In genomic region chr7:158428131-158428841, GRCh38 we compare ENCODE assay signal across 17 cellular contexts.
DNase-seq lines count a peak whose midpoint lies in the region; TF ChIP-seq lines count a peak whose summit lies in the region.
"Had no signal": no experiment of that assay in that cellular context is flagged by ENCODE, and none has a peak within 500 bp of the region (broad histone marks: within the 10 kb centered on the region; RNA-seq: fewer than 3 reads in every experiment).

No MANE protein-coding gene starts in this region.

- H2AFZ ChIP-seq in mammary epithelial cell (ENCODE audit: low read depth, low read length), result no peak overlapping the region

- DNase-seq in MCF 10A (ENCODE audit: unreplicated experiment) (no peak), mammary epithelial cell (no peak), neural crest cell (ENCODE audit: low read depth, low spot score) (no peak), SHP77 treated with DMSO at 0.1 percent for 48 hours (lab: John Stamatoyannopoulos, UW) (no peak)
- DNase-seq in activated naive CD4-positive, alpha-beta T cell treated with Interleukin-2 at 50 U/mL for 16 hours, result no peak
- DNase-seq in CD4-positive, alpha-beta memory T cell, result no peak
- DNase-seq: AML-193, MG63, NCI-H1048, NCI-H1417 treated with DMSO at 0.1 percent for 48 hours, NCI-H187, NCI-H446, NCI-H526, PC-3, Right ventricle myocardium superior had no signal

- intact Hi-C loops in MCF 10A (cut with micrococcal nuclease), result no loop called here
- intact Hi-C loops in mammary epithelial cell (cut with micrococcal nuclease), result no loop called here
- intact Hi-C loops in CD4-positive, alpha-beta memory T cell (cut with micrococcal nuclease), result no loop called here

- H3K9me3 Mint-ChIP-seq in MCF 10A (ENCODE audit: unreplicated experiment), result no peaks in the 10 kb centered on the region
- H3K9me3 Mint-ChIP-seq in neural crest cell, result no peaks in the 10 kb centered on the region
- peaks cover 0 to 2% (median 0%) of the 10 kb centered on the region in 8 donors for H3K9me3 Mint-ChIP-seq in CD4-positive, alpha-beta memory T cell

- POLR2A ChIA-PET in MCF 10A (lab: Yijun Ruan, JAX), result no interaction called here
- POLR2A ChIA-PET in CD4-positive, alpha-beta memory T cell (lab: Charles Lee; ENCODE audit: partially characterized antibody), result no interaction called here

- H4K20me1 ChIP-seq in mammary epithelial cell (ENCODE audit: insufficient read depth, low read length), result no peaks in the 10 kb centered on the region

- H3K9ac ChIP-seq in mammary epithelial cell (ENCODE audit: insufficient read depth, low read length), result no peak overlapping the region

- H3K27ac Mint-ChIP-seq in MCF 10A (ENCODE audit: low read depth, unreplicated experiment) (peak overlapping the region; percentile 99), neural crest cell (ENCODE audit: unreplicated experiment) (peak overlapping the region; percentile 75)
- peak overlapping the region in 1 of 7 donors; percentile 46 for H3K27ac Mint-ChIP-seq in CD4-positive, alpha-beta memory T cell
- H3K27ac Mint-ChIP-seq: CD14-positive monocyte had no signal

- peaks cover 27% of the 10 kb centered on the region for H3K4me1 Mint-ChIP-seq in MCF 10A (ENCODE audit: insufficient read depth, unreplicated experiment)
- no peaks in the 10 kb centered on the region for H3K4me1 Mint-ChIP-seq in neural crest cell
- H3K4me1 Mint-ChIP-seq in CD4-positive, alpha-beta memory T cell, result peaks cover 0 to 3% (median 1%) of the 10 kb centered on the region in 4 donors

- no peaks in the 10 kb centered on the region for H3K27me3 ChIP-seq in mammary epithelial cell (ENCODE audit: insufficient read depth, low read length)
- no peaks in the 10 kb centered on the region for H3K27me3 ChIP-seq in CD4-positive, alpha-beta memory T cell (ENCODE audit: insufficient read depth, low read length)
- H3K27me3 ChIP-seq: MG63 had no signal

- H3K9me3 ChIP-seq in mammary epithelial cell (replicated peaks; ENCODE audit: insufficient read depth, low read length), result peaks cover 26% of the 10 kb centered on the region
- no peaks in the 10 kb centered on the region for H3K9me3 ChIP-seq in CD4-positive, alpha-beta memory T cell (ENCODE audit: control insufficient read depth in 1 of 2, low read length in 2 of 2)
- H3K9me3 ChIP-seq: MG63 had no signal

- CTCF ChIA-PET in MCF 10A (lab: Yijun Ruan, JAX), result interaction anchor here (0.6 to 1.1 kb wide), 3 partner anchors 10 to 169 kb away, joined by 3 to 7 read pairs (median 3); no protein-coding TSS in a partner anchor
- CTCF ChIA-PET in mammary epithelial cell (lab: Charles Lee; ENCODE audit: low non-redundant PET), result no interaction called here
- CTCF ChIA-PET in CD4-positive, alpha-beta memory T cell (lab: Charles Lee; ENCODE audit: partially characterized antibody), result no interaction called here

- H3K4me1 ChIP-seq in mammary epithelial cell (ENCODE audit: insufficient read depth, low read length), result no peaks in the 10 kb centered on the region
- no peaks in the 10 kb centered on the region for H3K4me1 ChIP-seq in CD4-positive, alpha-beta memory T cell (ENCODE audit: insufficient read depth, low read length)

- no peaks in the 10 kb centered on the region for H3K27me3 Mint-ChIP-seq in MCF 10A (ENCODE audit: insufficient read depth, unreplicated experiment)
- no peaks in the 10 kb centered on the region for H3K27me3 Mint-ChIP-seq in neural crest cell (ENCODE audit: low read depth)
- peaks cover 6% of the 10 kb centered on the region in 2 donors for H3K27me3 Mint-ChIP-seq in CD4-positive, alpha-beta memory T cell

- no peak overlapping the region for H3K4me2 ChIP-seq in mammary epithelial cell (ENCODE audit: insufficient read depth, low read depth, low read length)

- TF ChIP-seq CTCF in MCF 10A (IDR thresholded peaks at IDR 0.05; ENCODE audit: unreplicated experiment) (no peak), mammary epithelial cell (conservative IDR thresholded peaks at IDR 0.05 in 1 of 2, IDR thresholded peaks at IDR 0.05 in 1 of 2; ENCODE audit: extremely low read depth in 1 of 2, insufficient read depth in 1 of 2, low read depth in 1 of 2, low read length in 2 of 2) (no peak), VCaP (conservative IDR thresholded peaks at IDR 0.05) (no peak), neural crest cell (conservative IDR thresholded peaks at IDR 0.05) (no peak)

- dilution Hi-C loops in mammary epithelial cell (cut with HindIII; ENCODE audit: low sequenced_read_pairs), result no loop called here

- H3K36me3 Mint-ChIP-seq in MCF 10A (ENCODE audit: insufficient read depth, unreplicated experiment) (peaks cover 8% of the 10 kb centered on the region), neural crest cell (ENCODE audit: low read depth) (no peaks in the 10 kb centered on the region)
- no peaks in the 10 kb centered on the region for H3K36me3 Mint-ChIP-seq in CD4-positive, alpha-beta memory T cell
- H3K36me3 Mint-ChIP-seq: CD14-positive monocyte had no signal

- H3K36me3 ChIP-seq in mammary epithelial cell (ENCODE audit: insufficient read depth, low read length), result no peaks in the 10 kb centered on the region
- no peaks in the 10 kb centered on the region for H3K36me3 ChIP-seq in CD4-positive, alpha-beta memory T cell (ENCODE audit: insufficient read depth, low read length)
- H3K36me3 ChIP-seq: MG63 had no signal

- no peak overlapping the region for H3K4me3 ChIP-seq in mammary epithelial cell (replicated peaks in 1 of 3; ENCODE audit: insufficient read depth in 1 of 3, low read depth in 2 of 3, low read length in 3 of 3)
- no peak overlapping the region for H3K4me3 ChIP-seq in CD4-positive, alpha-beta memory T cell (ENCODE audit: low read length in 2 of 2)
- H3K4me3 ChIP-seq: MG63 had no signal

- H3K4me3 Mint-ChIP-seq in MCF 10A (ENCODE audit: unreplicated experiment), result no peak overlapping the region
- H3K4me3 Mint-ChIP-seq in neural crest cell, result no peak overlapping the region
- no peak overlapping the region for H3K4me3 Mint-ChIP-seq in CD4-positive, alpha-beta memory T cell
- H3K4me3 Mint-ChIP-seq: CD14-positive monocyte had no signal

- H3K79me2 ChIP-seq in mammary epithelial cell (ENCODE audit: insufficient read depth, low read length), result no peaks in the 10 kb centered on the region

- in situ Hi-C loops in mammary epithelial cell (cut with MboI; ENCODE audit: low sequenced_read_pairs in 2 of 2), result no loop called here

- 74% methylated on average over 25 of the region's 26 CpGs for WGBS in mammary epithelial cell (ENCODE audit: low coverage, missing lambda C conversion rate)

- H3K27ac ChIP-seq in mammary epithelial cell (ENCODE audit: insufficient read depth, low read depth, low read length) (no peak overlapping the region), VCaP (peak overlapping the region; percentile 20; the same call in 1 of the 2 replicates)
- H3K27ac ChIP-seq in CD4-positive, alpha-beta memory T cell (ENCODE audit: low read depth, low read length), result no peak overlapping the region

- BruUV-seq in MCF 10A (replicated peaks; lab: Mats Ljungman, UMichigan) (no TSS peak), mammary epithelial cell (replicated peaks; lab: Mats Ljungman, UMichigan) (no TSS peak)
